Comparison of ENCODE assay signal across 10 cellular contexts in genomic region chr15:50879016-50879415, GRCh38. TPM values are rescaled to one million over a fixed set of nuclear protein-coding genes. Genes with fewer than 3 reads are reported as not detected.
DNase-seq lines count a peak whose midpoint lies in the region; ATAC-seq lines count a peak whose summit lies in the region.
"Had no signal": no experiment of that assay in that cellular context is flagged by ENCODE, and none has a peak within 500 bp of the region (broad histone marks: within the 10 kb centered on the region; RNA-seq: fewer than 3 reads in every experiment).

No MANE protein-coding gene starts in this region.

- H3K79me2 ChIP-seq in ACC112 (ENCODE audit: control insufficient read depth, insufficient read depth, low read length, unreplicated experiment): no peaks in the 10 kb centered on the region

- H3K27me3 Mint-ChIP-seq in T-helper 1 cell treated with Interleukin-12 subunit alpha and Interleukin-12 subunit beta and Interleukin-4 antibody, amounts not matched to agents 30 μg/mL and 1 μg/mL, for 36 hours (ENCODE audit: low read depth): no peaks in the 10 kb centered on the region

- H3K4me3 ChIP-seq in ACC112 (ENCODE audit: low read depth, low read length): no peak overlapping the region

- H3K4me1 Mint-ChIP-seq in T-helper 1 cell treated with Interleukin-12 subunit alpha and Interleukin-12 subunit beta and Interleukin-4 antibody, amounts not matched to agents 30 μg/mL and 1 μg/mL, for 36 hours (ENCODE audit: low read depth): peaks cover 56% of the 10 kb centered on the region

- ATAC-seq in GM18909 (IDR thresholded peaks at IDR 0.05; ENCODE audit: poor library complexity, unreplicated experiment): peak; percentile 60
- ATAC-seq in HG02973 (IDR thresholded peaks at IDR 0.05; ENCODE audit: unreplicated experiment): peak; percentile 66
- ATAC-seq in GM19023 (IDR thresholded peaks at IDR 0.05; ENCODE audit: unreplicated experiment): no peak
- ATAC-seq: left ventricle myocardium superior had no signal

- no peaks in the 10 kb centered on the region for H3K9me3 Mint-ChIP-seq in T-helper 1 cell treated with Interleukin-12 subunit alpha and Interleukin-12 subunit beta and Interleukin-4 antibody, amounts not matched to agents 30 μg/mL and 1 μg/mL, for 36 hours

- no peak overlapping the region for H3K27ac ChIP-seq in ACC112 (ENCODE audit: low read depth, low read length)

- no peaks in the 10 kb centered on the region for H3K36me3 ChIP-seq in ACC112 (ENCODE audit: insufficient read depth, low read length)

- H3K27ac Mint-ChIP-seq in T-helper 1 cell treated with Interleukin-12 subunit alpha and Interleukin-12 subunit beta and Interleukin-4 antibody, amounts not matched to agents 30 μg/mL and 1 μg/mL, for 36 hours: peak overlapping the region; percentile 81

- H3K36me3 Mint-ChIP-seq in T-helper 1 cell treated with Interleukin-12 subunit alpha and Interleukin-12 subunit beta and Interleukin-4 antibody, amounts not matched to agents 30 μg/mL and 1 μg/mL, for 36 hours (ENCODE audit: low read depth): peaks cover 2% of the 10 kb centered on the region

- H3K27me3 ChIP-seq in ACC112 (ENCODE audit: insufficient read depth, low read length): no peaks in the 10 kb centered on the region

- DNase-seq in anterior cingulate cortex (lab: John Stamatoyannopoulos, UW) (no peak), AG08395 (ENCODE audit: low spot score) (no peak), occipital lobe (lab: John Stamatoyannopoulos, UW) (no peak)
- DNase-seq: effector CD4-positive, alpha-beta T cell; left ventricle myocardium superior had no signal

- H3K4me1 ChIP-seq in ACC112 (ENCODE audit: control insufficient read depth, insufficient read depth, low read length, unreplicated experiment): peaks cover 26% of the 10 kb centered on the region

- H3K4me3 Mint-ChIP-seq in T-helper 1 cell treated with Interleukin-12 subunit alpha and Interleukin-12 subunit beta and Interleukin-4 antibody, amounts not matched to agents 30 μg/mL and 1 μg/mL, for 36 hours: peak overlapping the region; percentile 43

- H2AFZ ChIP-seq in ACC112 (ENCODE audit: low read length, unreplicated experiment): peak overlapping the region; percentile 11

RNA-seq across cellular contexts. Expression of gene AP4E1, which starts 29.5 kb away (rescaled TPM):
- total RNA-seq in occipital lobe: 14.0 TPM
